ENCODE assay signal across 8 cellular contexts in genomic region chr10:11610855-11611247, GRCh38. TPM values are rescaled to one million over a fixed set of nuclear protein-coding genes. Genes with fewer than 3 reads are reported as not detected.
A peak's percentile ranks its signal among the peaks of the same experiment; 100 is the strongest.
DNase-seq lines count a peak whose midpoint lies in the region; ATAC-seq and TF ChIP-seq lines count a peak whose summit lies in the region.

No MANE protein-coding gene starts in this region.

- peak; percentile 6 for ATAC-seq in GM19351 (IDR thresholded peaks at IDR 0.05; ENCODE audit: unreplicated experiment)

- no peaks in the 10 kb centered on the region for H3K9me3 ChIP-seq in mucosa of stomach (ENCODE audit: control insufficient read depth, low read length)
- no peaks in the 10 kb centered on the region for H3K9me3 ChIP-seq in tibial nerve

- H3K9ac ChIP-seq in mucosa of stomach (ENCODE audit: low read length): peak overlapping the region; percentile 83

- TF ChIP-seq EP300 in tibial nerve (IDR thresholded peaks at IDR 0.05): no peak

- H3K4me3 ChIP-seq in mucosa of stomach (ENCODE audit: low read length) (peak overlapping the region; percentile 53), tibial nerve (peak overlapping the region; percentile 64 to 100 (median 87))

- H3K27ac ChIP-seq in epithelial cell of prostate (peak overlapping the region; percentile 80), tibial nerve (peak overlapping the region; percentile 81 to 96 (median 94))

- no peak for TF ChIP-seq CTCF in tibial nerve (IDR thresholded peaks at IDR 0.05)

- peak; percentile 58 for DNase-seq in AG08396 (ENCODE audit: low spot score)
- DNase-seq in HT-29 (ENCODE audit: low spot score): peak; percentile 63
- DNase-seq in activated CD4-positive, alpha-beta T cell treated with anti-CD3 and anti-CD28 coated beads, Interleukin-2, amount 50 U/mL, for 48 hours: peak; percentile 27 to 45
- no peak for DNase-seq in epithelial cell of prostate (ENCODE audit: low read depth, low spot score)
- peak in 1 of 2 donors; percentile 30 for DNase-seq in tibial nerve (ENCODE audit: low spot score in 2 of 2)
- DNase-seq in D341Med (ENCODE audit: low spot score): no peak

- H3K27me3 ChIP-seq in mucosa of stomach (ENCODE audit: control insufficient read depth, insufficient read depth, low read length) (no peaks in the 10 kb centered on the region), tibial nerve (no peaks in the 10 kb centered on the region)

- peaks cover 3% of the 10 kb centered on the region for H3K4me1 ChIP-seq in mucosa of stomach (ENCODE audit: control insufficient read depth, insufficient read depth, low read length)
- peaks cover 0 to 28% (median 19%) of the 10 kb centered on the region in 4 donors for H3K4me1 ChIP-seq in tibial nerve

- H3K36me3 ChIP-seq in mucosa of stomach (ENCODE audit: control insufficient read depth, insufficient read depth, low read length) (no peaks in the 10 kb centered on the region), tibial nerve (no peaks in the 10 kb centered on the region)

- TF ChIP-seq POLR2A in tibial nerve (IDR thresholded peaks at IDR 0.05): no peak

- WGBS in tibial nerve, 2 donors: 0% methylated on average over 26 to 27 of the region's 40 CpGs

RNA-seq across cellular contexts. Expression of gene USP6NL, which starts 0.6 kb away (rescaled TPM):
- 16.9 and 18.6 TPM in 2 replicates for total RNA-seq in HT-29 (2014; rRNA removed; shearing (Covaris generic))
- 10 to 100 TPM; 21.8 to 33.9 (median 25.0) TPM for total RNA-seq in tibial nerve

Comparison
In these comparisons a context has a peak if more than half of its experiments do, and no peak if none do; other contexts are left out.
1. DNase-seq: peak in AG08396 (single experiment), HT-29 (single experiment) and activated CD4-positive, alpha-beta T cell treated with anti-CD3 and anti-CD28 coated beads, Interleukin-2, amount 50 U/mL, for 48 hours (2 of 2); none in epithelial cell of prostate (single experiment) and D341Med (single experiment).